In genomic region chr4:7970031-7970946, GRCh38 we compare ENCODE assay signal across 8 cellular contexts. TPM values are rescaled to one million over a fixed set of nuclear protein-coding genes. Genes with fewer than 3 reads are reported as not detected.
A peak's percentile ranks its signal among the peaks of the same experiment; 100 is the strongest.
DNase-seq lines count a peak whose midpoint lies in the region; ATAC-seq and TF ChIP-seq lines count a peak whose summit lies in the region.

No MANE protein-coding gene starts in this region.

- H3K9me3 Mint-ChIP-seq in natural killer cell treated with Interleukin-12 subunit alpha and Interleukin-12 subunit beta and Interleukin-15 and Interleukin-18, amount 100 ng/mL, for 72 hours, result no peaks in the 10 kb centered on the region

- DNase-seq in GM13977 (ENCODE audit: low spot score) (peak; percentile 66), T-helper 1 cell (peak in 3 of 5 donors; percentile 32 to 69 (median 36)), choroid plexus epithelial cell (ENCODE audit: low read depth) (peak; percentile 82), DMS114 treated with DMSO at 0.1 percent for 48 hours (lab: John Stamatoyannopoulos, UW; ENCODE audit: unreplicated experiment) (no peak), SJCRH30 (no peak), pons (ENCODE audit: low spot score) (no peak)
- peak; percentile 70 for DNase-seq in natural killer cell treated with Interleukin-12 subunit alpha and Interleukin-12 subunit beta and Interleukin-15 and Interleukin-18, amount 100 ng/mL, for 72 hours (ENCODE audit: low spot score)

- H3K4me1 Mint-ChIP-seq in natural killer cell treated with Interleukin-12 subunit alpha and Interleukin-12 subunit beta and Interleukin-15 and Interleukin-18, amount 100 ng/mL, for 72 hours (ENCODE audit: low read depth in 2 of 2), result peaks cover 68 to 78% of the 10 kb centered on the region in 2 donors

- no peaks in the 10 kb centered on the region for H3K9me3 ChIP-seq in SJCRH30 (replicated peaks)

- H3K4me3 Mint-ChIP-seq in natural killer cell treated with Interleukin-12 subunit alpha and Interleukin-12 subunit beta and Interleukin-15 and Interleukin-18, amount 100 ng/mL, for 72 hours, result peak overlapping the region; percentile 88

- H3K27me3 ChIP-seq in SJCRH30, result peaks cover 11% of the 10 kb centered on the region

- in situ Hi-C loops in GM13977 (cut with MboI; ENCODE audit: low pct_unique_long_range_greater_than_20kb, low sequenced_read_pairs, unreplicated experiment), result no loop called here

- H3K36me3 ChIP-seq in SJCRH30, result no peaks in the 10 kb centered on the region

- H3K4me1 ChIP-seq in SJCRH30, result peaks cover 33% of the 10 kb centered on the region

- H3K36me3 Mint-ChIP-seq in natural killer cell treated with Interleukin-12 subunit alpha and Interleukin-12 subunit beta and Interleukin-15 and Interleukin-18, amount 100 ng/mL, for 72 hours, result no peaks in the 10 kb centered on the region

- TF ChIP-seq CTCF in GM13977 (IDR thresholded peaks at IDR 0.05; ENCODE audit: extremely low read depth, insufficient read depth, missing control alignments) (no peak), choroid plexus epithelial cell (conservative IDR thresholded peaks at IDR 0.05; ENCODE audit: low read depth, low read length) (no peak)

- no peak overlapping the region for H3K27ac ChIP-seq in SJCRH30

- peak overlapping the region; percentile 97 for H3K27ac Mint-ChIP-seq in natural killer cell treated with Interleukin-12 subunit alpha and Interleukin-12 subunit beta and Interleukin-15 and Interleukin-18, amount 100 ng/mL, for 72 hours

- peaks cover 0 to 2% of the 10 kb centered on the region in 2 donors for H3K27me3 Mint-ChIP-seq in natural killer cell treated with Interleukin-12 subunit alpha and Interleukin-12 subunit beta and Interleukin-15 and Interleukin-18, amount 100 ng/mL, for 72 hours

- peak overlapping the region; percentile 8 for H3K4me3 ChIP-seq in choroid plexus epithelial cell (ENCODE audit: low read depth, low read length)
- H3K4me3 ChIP-seq in SJCRH30, result no peak overlapping the region

- peak; percentile 41 for ATAC-seq in HG02610 (IDR thresholded peaks at IDR 0.05; ENCODE audit: unreplicated experiment)
- peak; percentile 50 to 57 for ATAC-seq in natural killer cell treated with Interleukin-12 subunit alpha and Interleukin-12 subunit beta and Interleukin-15 and Interleukin-18, amount 100 ng/mL, for 72 hours

RNA-seq across cellular contexts. Expression of gene AFAP1, which starts 30.6 kb away (rescaled TPM):
- 1 to 10 TPM; 7.2 to 9.1 TPM for total RNA-seq in natural killer cell treated with Interleukin-12 subunit alpha and Interleukin-12 subunit beta and Interleukin-15 and Interleukin-18, amount 100 ng/mL, for 72 hours
- total RNA-seq in SJCRH30 (2014; rRNA removed; shearing (Covaris generic)), result 12.3 and 13.9 TPM in 2 replicates

Comparison
In these comparisons a context has a peak if more than half of its experiments do, and no peak if none do; other contexts are left out.
1. DNase-seq: peak in GM13977 (single experiment), T-helper 1 cell (3 of 5), choroid plexus epithelial cell (single experiment) and natural killer cell treated with Interleukin-12 subunit alpha and Interleukin-12 subunit beta and Interleukin-15 and Interleukin-18, amount 100 ng/mL, for 72 hours (single experiment); none in DMS114 treated with DMSO at 0.1 percent for 48 hours (single experiment), SJCRH30 (0 of 2) and pons (single experiment).